Comparison of ENCODE assay signal across 12 cellular contexts in the genomic region with DNA sequence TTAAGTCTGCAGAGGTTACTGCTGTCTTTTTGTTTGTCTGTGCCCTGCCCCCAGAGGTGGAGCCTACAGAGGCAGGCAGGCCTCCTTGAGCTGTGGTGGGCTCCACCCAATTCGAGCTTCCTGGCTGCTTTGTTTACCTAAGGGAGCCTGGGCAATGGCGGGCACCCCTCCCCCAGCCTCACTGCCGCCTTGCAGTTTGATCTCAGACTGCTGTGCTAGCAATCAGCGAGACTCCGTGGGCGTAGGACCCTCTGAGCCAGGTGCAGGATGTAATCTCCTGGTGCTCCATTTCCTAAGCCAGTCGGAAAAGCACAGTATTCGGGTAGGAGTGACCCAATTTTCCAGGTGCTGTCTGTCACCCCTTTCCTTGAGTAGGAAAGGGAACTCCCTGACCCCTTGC. TPM values are rescaled to one million over a fixed set of nuclear protein-coding genes. Genes with fewer than 3 reads are reported as not detected.
DNase-seq lines count a peak whose midpoint lies in the region; ATAC-seq lines count a peak whose summit lies in the region.
"Not testable (repeated sequence)": the region's sequence is repeated elsewhere in the genome, so short reads cannot be mapped to it uniquely, and the experiment has no call there.
"Had no signal": no experiment of that assay in that cellular context is flagged by ENCODE, and none has a peak within 500 bp of the region (broad histone marks: within the 10 kb centered on the region; RNA-seq: fewer than 3 reads in every experiment).

No MANE protein-coding gene starts in this region.

- CTCF ChIA-PET in activated CD4-positive, alpha-beta T cell treated with anti-CD3 and anti-CD28 coated beads, Interleukin-2, amount 10 ng/mL, durations not matched to agents 7 days and 5 days (lab: Charles Lee): not testable (repeated sequence)

- H3K27ac ChIP-seq in BLaER1: not testable (repeated sequence)

- not testable (repeated sequence) for H3K9ac ChIP-seq in BLaER1; iPS-15b (ENCODE audit: low read depth, low read length)
- peak overlapping the region; percentile 58; the same call in 1 of the 2 replicates for H3K9ac ChIP-seq in ES-I3 (ENCODE audit: low read depth, low read length)
- peak overlapping the region; percentile 56 for H3K9ac ChIP-seq in NT2/D1 (ENCODE audit: insufficient read length, low read depth)

- H3K9me3 Mint-ChIP-seq in activated CD4-positive, alpha-beta T cell treated with anti-CD3 and anti-CD28 coated beads, Interleukin-2, amount 10 ng/mL, durations not matched to agents 7 days and 5 days: peaks cover 27% of the 10 kb centered on the region
- H3K9me3 Mint-ChIP-seq in activated T-cell treated with anti-CD3 and anti-CD28 coated beads, Interleukin-2, amount 50 U/mL, for 4 hours: peaks cover 36% of the 10 kb centered on the region
- H3K9me3 Mint-ChIP-seq in activated naive CD8-positive, alpha-beta T cell treated with anti-CD3 and anti-CD28 coated beads for 36 hours: peaks cover 46% of the 10 kb centered on the region
- peaks cover 18% of the 10 kb centered on the region for H3K9me3 Mint-ChIP-seq in stimulated activated naive CD8-positive, alpha-beta T cell treated with anti-CD3 and anti-CD28 coated beads, Interleukin-15, Interleukin-2, amounts not matched to agents 100 ng/mL and 50 ng/mL, for 24 hours

- H4K20me1 ChIP-seq in BLaER1: not testable (repeated sequence)

- POLR2A ChIA-PET in activated CD4-positive, alpha-beta T cell treated with anti-CD3 and anti-CD28 coated beads, Interleukin-2, amount 10 ng/mL, durations not matched to agents 7 days and 5 days (lab: Charles Lee): interaction anchor here (0.7 kb wide), 1 partner anchor 548 kb away, joined by 4 read pairs; no protein-coding TSS in a partner anchor

- H3K27ac Mint-ChIP-seq in activated CD4-positive, alpha-beta T cell treated with anti-CD3 and anti-CD28 coated beads, Interleukin-2, amount 10 ng/mL, durations not matched to agents 7 days and 5 days: peak overlapping the region; percentile 93
- H3K27ac Mint-ChIP-seq in activated naive CD8-positive, alpha-beta T cell treated with anti-CD3 and anti-CD28 coated beads for 36 hours; stimulated activated naive CD8-positive, alpha-beta T cell treated with anti-CD3 and anti-CD28 coated beads, Interleukin-15, Interleukin-2, amounts not matched to agents 100 ng/mL and 50 ng/mL, for 24 hours: not testable (repeated sequence)

- not testable (repeated sequence) for DNase-seq in NT2/D1 (ENCODE audit: low read depth, low spot score); activated T-cell treated with anti-CD3 and anti-CD28 coated beads, Interleukin-2, amount 50 U/mL, for 4 hours; activated naive CD8-positive, alpha-beta T cell treated with anti-CD3 and anti-CD28 coated beads for 36 hours
- peak; percentile 63 for DNase-seq in activated CD4-positive, alpha-beta T cell treated with anti-CD3 and anti-CD28 coated beads, Interleukin-2, amount 10 ng/mL, durations not matched to agents 7 days and 5 days

- peak overlapping the region; percentile 58 for H3K4me3 Mint-ChIP-seq in activated CD4-positive, alpha-beta T cell treated with anti-CD3 and anti-CD28 coated beads, Interleukin-2, amount 10 ng/mL, durations not matched to agents 7 days and 5 days
- H3K4me3 Mint-ChIP-seq in activated T-cell treated with anti-CD3 and anti-CD28 coated beads, Interleukin-2, amount 50 U/mL, for 4 hours: peak overlapping the region; percentile 59
- H3K4me3 Mint-ChIP-seq in activated naive CD8-positive, alpha-beta T cell treated with anti-CD3 and anti-CD28 coated beads for 36 hours: peak overlapping the region; percentile 32
- H3K4me3 Mint-ChIP-seq in stimulated activated naive CD8-positive, alpha-beta T cell treated with anti-CD3 and anti-CD28 coated beads, Interleukin-15, Interleukin-2, amounts not matched to agents 100 ng/mL and 50 ng/mL, for 24 hours: peak overlapping the region; percentile 42

- H3K27me3 ChIP-seq in BLaER1; NT2/D1 (ENCODE audit: insufficient read depth, insufficient read length); iPS-15b (ENCODE audit: control insufficient read depth, insufficient read depth, low read length): not testable (repeated sequence)

- H3K4me1 Mint-ChIP-seq in activated CD4-positive, alpha-beta T cell treated with anti-CD3 and anti-CD28 coated beads, Interleukin-2, amount 10 ng/mL, durations not matched to agents 7 days and 5 days: peaks cover 16% of the 10 kb centered on the region
- peaks cover 17% of the 10 kb centered on the region for H3K4me1 Mint-ChIP-seq in activated T-cell treated with anti-CD3 and anti-CD28 coated beads, Interleukin-2, amount 50 U/mL, for 4 hours (ENCODE audit: low read depth)
- H3K4me1 Mint-ChIP-seq in activated naive CD8-positive, alpha-beta T cell treated with anti-CD3 and anti-CD28 coated beads for 36 hours; stimulated activated naive CD8-positive, alpha-beta T cell treated with anti-CD3 and anti-CD28 coated beads, Interleukin-15, Interleukin-2, amounts not matched to agents 100 ng/mL and 50 ng/mL, for 24 hours (ENCODE audit: low read depth): not testable (repeated sequence)

- not testable (repeated sequence) for ATAC-seq in activated T-cell treated with anti-CD3 and anti-CD28 coated beads, Interleukin-2, amount 50 U/mL, for 4 hours

- peaks cover 21% of the 10 kb centered on the region for H3K36me3 Mint-ChIP-seq in activated CD4-positive, alpha-beta T cell treated with anti-CD3 and anti-CD28 coated beads, Interleukin-2, amount 10 ng/mL, durations not matched to agents 7 days and 5 days (ENCODE audit: low read depth)
- H3K36me3 Mint-ChIP-seq in activated T-cell treated with anti-CD3 and anti-CD28 coated beads, Interleukin-2, amount 50 U/mL, for 4 hours (ENCODE audit: insufficient read depth); stimulated activated naive CD8-positive, alpha-beta T cell treated with anti-CD3 and anti-CD28 coated beads, Interleukin-15, Interleukin-2, amounts not matched to agents 100 ng/mL and 50 ng/mL, for 24 hours (ENCODE audit: low read depth): not testable (repeated sequence)
- peaks cover 20% of the 10 kb centered on the region for H3K36me3 Mint-ChIP-seq in activated naive CD8-positive, alpha-beta T cell treated with anti-CD3 and anti-CD28 coated beads for 36 hours

- not testable (repeated sequence) for H3K4me3 ChIP-seq in BLaER1
- peak overlapping the region; percentile 26 for H3K4me3 ChIP-seq in NT2/D1 (ENCODE audit: insufficient read length, low read depth)
- H3K4me3 ChIP-seq in iPS-15b (ENCODE audit: low read depth, low read length): peak overlapping the region; percentile 12

- peaks cover 30% of the 10 kb centered on the region for H3K27me3 Mint-ChIP-seq in activated CD4-positive, alpha-beta T cell treated with anti-CD3 and anti-CD28 coated beads, Interleukin-2, amount 10 ng/mL, durations not matched to agents 7 days and 5 days
- not testable (repeated sequence) for H3K27me3 Mint-ChIP-seq in activated T-cell treated with anti-CD3 and anti-CD28 coated beads, Interleukin-2, amount 50 U/mL, for 4 hours (ENCODE audit: low read depth); activated naive CD8-positive, alpha-beta T cell treated with anti-CD3 and anti-CD28 coated beads for 36 hours; stimulated activated naive CD8-positive, alpha-beta T cell treated with anti-CD3 and anti-CD28 coated beads, Interleukin-15, Interleukin-2, amounts not matched to agents 100 ng/mL and 50 ng/mL, for 24 hours

- peak overlapping the region; percentile 36; the same call in 1 of the 2 replicates for H3K4me2 ChIP-seq in BLaER1

- not testable (repeated sequence) for H3K4me1 ChIP-seq in BLaER1; ES-I3 (ENCODE audit: insufficient read depth, low read length); NT2/D1 (ENCODE audit: insufficient read depth, insufficient read length); iPS-15b (ENCODE audit: control insufficient read depth, insufficient read depth, low read length)

- not testable (repeated sequence) for H3K36me3 ChIP-seq in BLaER1; ES-I3 (ENCODE audit: insufficient read depth, low read length); NT2/D1 (ENCODE audit: insufficient read depth, insufficient read length, low read length); iPS-15b (ENCODE audit: control insufficient read depth, insufficient read depth, low read length)

- H3K9me3 ChIP-seq in BLaER1 (peaks cover 30% of the 10 kb centered on the region), NT2/D1 (ENCODE audit: insufficient read depth, low read length) (peaks cover 12% of the 10 kb centered on the region)
- H3K9me3 ChIP-seq in ES-I3 (ENCODE audit: control insufficient read depth, insufficient read depth, low read length); iPS-15b (ENCODE audit: control insufficient read depth, insufficient read depth, low read length): not testable (repeated sequence)

RNA-seq across cellular contexts. Expression of a gene that starts 22.8 kb away (rescaled TPM):
- total RNA-seq in activated CD4-positive, alpha-beta T cell treated with anti-CD3 and anti-CD28 coated beads, Interleukin-2, amount 10 ng/mL, durations not matched to agents 7 days and 5 days: not detected
- not detected for total RNA-seq in activated T-cell treated with anti-CD3 and anti-CD28 coated beads, Interleukin-2, amount 50 U/mL, for 4 hours
- not detected for total RNA-seq in activated naive CD8-positive, alpha-beta T cell treated with anti-CD3 and anti-CD28 coated beads for 36 hours
- total RNA-seq: H4, MCF 10A, NCI-H460, PC-3 had no signal
